In genomic region chr2:7646661-7647060, GRCh38 we compare ENCODE assay signal across 16 cellular contexts.
DNase-seq lines count a peak whose midpoint lies in the region; ATAC-seq and TF ChIP-seq lines count a peak whose summit lies in the region.
"Had no signal": no experiment of that assay in that cellular context is flagged by ENCODE, and none has a peak within 500 bp of the region (broad histone marks: within the 10 kb centered on the region; RNA-seq: fewer than 3 reads in every experiment).

No MANE protein-coding gene starts in this region.

- H3K4me1 ChIP-seq in smooth muscle cell (ENCODE audit: low read depth) = peaks cover 3% of the 10 kb centered on the region

- no peak overlapping the region for H2AFZ ChIP-seq in smooth muscle cell (ENCODE audit: low read depth)

- TF ChIP-seq CTCF in smooth muscle cell (IDR thresholded peaks at IDR 0.05; ENCODE audit: borderline replicate concordance, insufficient read depth, poor library complexity, severe bottlenecking) = no peak
- TF ChIP-seq CTCF in endothelial cell (IDR thresholded peaks at IDR 0.05; ENCODE audit: unreplicated experiment) = no peak

- no peaks in the 10 kb centered on the region for H3K36me3 ChIP-seq in smooth muscle cell (ENCODE audit: low read depth)
- H3K36me3 ChIP-seq: BE2C had no signal

- 70% methylated on average over 6 of the region's 6 CpGs for WGBS in smooth muscle cell (ENCODE audit: low lambda C conversion rate)

- in situ Hi-C loops in G401 (cut with HindIII; ENCODE audit: low sequenced_read_pairs) = no loop called here

- H3K27ac ChIP-seq in smooth muscle cell (ENCODE audit: low read depth) = no peak overlapping the region

- no peak overlapping the region for H3K4me3 ChIP-seq in smooth muscle cell

- peaks cover 7% of the 10 kb centered on the region for H3K36me3 Mint-ChIP-seq in endothelial cell (ENCODE audit: low read depth, unreplicated experiment)
- H3K36me3 Mint-ChIP-seq: CD4-positive, CD25-positive, alpha-beta regulatory T cell; IgD-negative memory B cell had no signal

- H3F3A ChIP-seq in smooth muscle cell (ENCODE audit: low read depth) = no peaks in the 10 kb centered on the region

- no peaks in the 10 kb centered on the region for H3K79me2 ChIP-seq in smooth muscle cell (ENCODE audit: low read depth)

- H3K9me3 Mint-ChIP-seq in endothelial cell (ENCODE audit: unreplicated experiment) = peaks cover 10% of the 10 kb centered on the region

- H3K4me3 Mint-ChIP-seq in endothelial cell (ENCODE audit: unreplicated experiment) = no peak overlapping the region
- H3K4me3 Mint-ChIP-seq: CD4-positive, CD25-positive, alpha-beta regulatory T cell; H9; IgD-negative memory B cell had no signal

- H3K27ac Mint-ChIP-seq in endothelial cell (ENCODE audit: unreplicated experiment) = no peak overlapping the region
- H3K27ac Mint-ChIP-seq: CD4-positive, CD25-positive, alpha-beta regulatory T cell; H9; IgD-negative memory B cell had no signal

- H3K27me3 ChIP-seq in smooth muscle cell (ENCODE audit: low read depth) = no peaks in the 10 kb centered on the region
- H3K27me3 ChIP-seq: BE2C had no signal

- H4K20me1 ChIP-seq in smooth muscle cell (ENCODE audit: low read depth) = no peaks in the 10 kb centered on the region

- H3K4me1 Mint-ChIP-seq in endothelial cell (ENCODE audit: unreplicated experiment) = no peaks in the 10 kb centered on the region
- H3K4me1 Mint-ChIP-seq: H9 had no signal

- H3K9ac ChIP-seq in smooth muscle cell (ENCODE audit: low read depth) = no peak overlapping the region

- H3K9me3 ChIP-seq in smooth muscle cell (replicated peaks; ENCODE audit: low read depth) = no peaks in the 10 kb centered on the region
- H3K9me3 ChIP-seq: BE2C had no signal

- peak overlapping the region; percentile 46 for H3K4me2 ChIP-seq in smooth muscle cell

- no peak for ATAC-seq in GM21360 (IDR thresholded peaks at IDR 0.05; ENCODE audit: unreplicated experiment)

- peak; percentile 84 for DNase-seq in G401 (ENCODE audit: low spot score)
- peak; percentile 14 for DNase-seq in amniotic epithelial cell (ENCODE audit: low read depth)
- DNase-seq in cerebellum (ENCODE audit: low spot score) = peak; percentile 81
- DNase-seq in smooth muscle cell (lab: John Stamatoyannopoulos, UW; ENCODE audit: unreplicated experiment) = no peak
- DNase-seq in endothelial cell (ENCODE audit: low spot score) = no peak
- DNase-seq in HuH-7 (ENCODE audit: low spot score) = no peak
- DNase-seq: CD4-positive, CD25-positive, alpha-beta regulatory T cell; DMS153; DMS79; GF-D8; GOT3; H9; KBM-7 had no signal

- H3K27me3 Mint-ChIP-seq in endothelial cell (ENCODE audit: unreplicated experiment) = no peaks in the 10 kb centered on the region
- H3K27me3 Mint-ChIP-seq: IgD-negative memory B cell had no signal

Comparison
In these comparisons a context has a peak if more than half of its experiments do, and no peak if none do; other contexts are left out.
1. DNase-seq: peak in G401 (single experiment), amniotic epithelial cell (single experiment) and cerebellum (single experiment); none in smooth muscle cell (single experiment), endothelial cell (single experiment) and HuH-7 (single experiment).